Comparison of ENCODE assay signal across 1 cellular context in genomic region chr9:5435912-5436311, GRCh38.
TF ChIP-seq lines count a peak whose summit lies in the region.

No MANE protein-coding gene starts in this region.

TF ChIP-seq in GM23338, 12 proteins besides CTCF, POLR2A, EP300 and RAD21 (continued from another document):
- TF ChIP-seq REST (IDR thresholded peaks at IDR 0.05; ENCODE audit: unreplicated experiment) (no peak), ZNF331 (CRISPR knock-in tag; IDR thresholded peaks at IDR 0.05; ENCODE audit: low read depth) (no peak), ETS1 (IDR thresholded peaks at IDR 0.05) (no peak), ZNF462 (CRISPR knock-in tag; IDR thresholded peaks at IDR 0.05) (no peak)
